Comparison of ENCODE assay signal across 10 cellular contexts in the genomic region with DNA sequence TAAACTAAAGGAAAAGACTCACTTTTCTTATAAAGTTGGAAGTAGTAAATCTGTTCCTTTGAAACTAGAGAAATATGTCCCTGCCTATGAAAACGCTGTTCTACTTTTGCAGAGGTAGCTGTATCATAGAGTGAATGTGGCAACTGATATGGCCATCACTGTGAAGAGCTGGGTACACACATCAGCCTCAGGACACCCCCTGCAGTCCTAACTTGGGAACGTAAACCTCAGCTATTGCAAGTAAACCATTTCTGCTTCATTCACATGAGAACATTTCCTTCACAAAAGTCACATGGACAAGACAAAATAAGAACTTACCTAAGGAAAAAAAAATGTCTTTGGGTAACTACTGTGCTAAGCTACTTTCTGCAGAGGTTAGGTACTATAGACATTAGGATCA.
DNase-seq lines count a peak whose midpoint lies in the region; ATAC-seq, FAIRE-seq and TF ChIP-seq lines count a peak whose summit lies in the region.
"Had no signal": no experiment of that assay in that cellular context is flagged by ENCODE, and none has a peak within 500 bp of the region (broad histone marks: within the 10 kb centered on the region; RNA-seq: fewer than 3 reads in every experiment).

No MANE protein-coding gene starts in this region.

- intact Hi-C loops in thyroid gland (cut with DNase I) (no loop called here), uterus (cut with DNase I; ENCODE audit: low total_unique reads) (no loop called here)

- no peaks in the 10 kb centered on the region for H4K20me1 ChIP-seq in keratinocyte (ENCODE audit: control insufficient read depth, extremely low read depth, insufficient read depth, low read length)

- ATAC-seq in WTC11 = peak; percentile 99
- no peak for ATAC-seq in GM21515 (IDR thresholded peaks at IDR 0.05; ENCODE audit: unreplicated experiment)

- H3K4me2 ChIP-seq in keratinocyte (ENCODE audit: control insufficient read depth, extremely low read depth, insufficient read depth, low read depth, low read length) = no peak overlapping the region

- peaks cover 16% of the 10 kb centered on the region for H3K4me1 Mint-ChIP-seq in WTC11
- H3K4me1 Mint-ChIP-seq: nephron had no signal

- H3K4me3 ChIP-seq in keratinocyte (ENCODE audit: control insufficient read depth in 2 of 3, extremely low read depth in 1 of 3, insufficient read depth in 2 of 3, low read depth in 1 of 3, low read length in 3 of 3) (no peak overlapping the region), thyroid gland (replicated peaks in 1 of 3) (no peak overlapping the region), uterus (no peak overlapping the region)

- H3K9me3 ChIP-seq in keratinocyte (ENCODE audit: control insufficient read depth, low read depth, low read length) (peaks cover 2% of the 10 kb centered on the region), thyroid gland (no peaks in the 10 kb centered on the region), uterus (no peaks in the 10 kb centered on the region)

- peaks cover 3% of the 10 kb centered on the region; the same call in 1 of the 2 replicates for H3K9me3 Mint-ChIP-seq in WTC11
- H3K9me3 Mint-ChIP-seq: nephron had no signal

- H3K9me1 ChIP-seq in keratinocyte (ENCODE audit: control insufficient read depth, extremely low read depth, insufficient read depth, low read length) = no peaks in the 10 kb centered on the region

- no peaks in the 10 kb centered on the region for H3K36me3 ChIP-seq in keratinocyte (ENCODE audit: control insufficient read depth in 2 of 2, extremely low read depth in 1 of 2, insufficient read depth in 2 of 2, low read length in 2 of 2)
- H3K36me3 ChIP-seq in thyroid gland = no peaks in the 10 kb centered on the region
- H3K36me3 ChIP-seq in uterus = no peaks in the 10 kb centered on the region

- no peak overlapping the region for H2AFZ ChIP-seq in keratinocyte (ENCODE audit: control insufficient read depth, low read length)

- TF ChIP-seq CTCF in WTC11 (IDR thresholded peaks at IDR 0.05) = no peak
- TF ChIP-seq CTCF in keratinocyte (optimal IDR thresholded peaks at IDR 0.05 in 1 of 3, IDR thresholded peaks at IDR 0.05 in 1 of 3, conservative IDR thresholded peaks at IDR 0.05 in 1 of 3; ENCODE audit: extremely low read depth in 1 of 3, insufficient read depth in 2 of 3, low read length in 3 of 3) = peak in 2 of 3 experiments; percentile 9 to 57
- TF ChIP-seq CTCF in thyroid gland (IDR thresholded peaks at IDR 0.05) = no peak
- no peak for TF ChIP-seq CTCF in uterus (IDR thresholded peaks at IDR 0.05)

- H3K79me2 ChIP-seq in keratinocyte (ENCODE audit: control insufficient read depth, insufficient read depth, low read length) = no peaks in the 10 kb centered on the region

- DNase-seq in D341Med (ENCODE audit: low spot score) (peak; percentile 34), HEK293T (ENCODE audit: extremely low spot score) (peak; percentile 38), WTC11 (ENCODE audit: low spot score) (peak; percentile 38), keratinocyte (ENCODE audit: low read depth, low spot score) (no peak), thyroid gland (no peak), SKM-1 treated with dmso at 0.1 percent for 144 hours (lab: John Stamatoyannopoulos, UW; ENCODE audit: unreplicated experiment) (no peak), uterus (no peak)

- H3K27ac ChIP-seq in keratinocyte (ENCODE audit: control insufficient read depth, insufficient read depth, low read length) (no peak overlapping the region), thyroid gland (no peak overlapping the region), uterus (no peak overlapping the region)

- POLR2A ChIA-PET in HEK293T (lab: Yijun Ruan, JAX) (no interaction called here), WTC11 (lab: Charles Lee) (no interaction called here)

- H3K27me3 Mint-ChIP-seq in WTC11 (ENCODE audit: low read depth) = no peaks in the 10 kb centered on the region
- H3K27me3 Mint-ChIP-seq: activated naive CD8-positive, alpha-beta T cell had no signal

- FAIRE-seq in keratinocyte (lab: Jason Lieb, UNC) = peak; percentile 5

- H3K4me1 ChIP-seq in keratinocyte (ENCODE audit: control insufficient read depth, extremely low read depth, insufficient read depth, low read length) = no peaks in the 10 kb centered on the region
- H3K4me1 ChIP-seq in thyroid gland = no peaks in the 10 kb centered on the region
- no peaks in the 10 kb centered on the region for H3K4me1 ChIP-seq in uterus

- CTCF ChIA-PET in HEK293T (lab: Yijun Ruan, JAX) = no interaction called here
- CTCF ChIA-PET in WTC11 (lab: Charles Lee) = interaction anchor here (0.6 to 1.1 kb wide), 7 partner anchors 16 to 432 kb away, joined by 3 to 6 read pairs (median 3); no protein-coding TSS in a partner anchor

- WGBS in thyroid gland, 2 donors = 43 to 50% methylated on average over 2 of the region's 2 CpGs

- no peaks in the 10 kb centered on the region for H3K27me3 ChIP-seq in keratinocyte (ENCODE audit: control insufficient read depth, extremely low read depth, insufficient read depth, low read length)
- H3K27me3 ChIP-seq in thyroid gland = no peaks in the 10 kb centered on the region
- H3K27me3 ChIP-seq in uterus = no peaks in the 10 kb centered on the region

- H3K36me3 Mint-ChIP-seq in WTC11 = 0 out of 2 replicates have a peak, but pooled peaks cover 2% of the 10 kb centered on the region
- H3K36me3 Mint-ChIP-seq: activated naive CD8-positive, alpha-beta T cell had no signal

- H3K9ac ChIP-seq in keratinocyte (ENCODE audit: control insufficient read depth, extremely low read depth, insufficient read depth, low read length) = no peak overlapping the region

- no peak overlapping the region for H3K4me3 Mint-ChIP-seq in WTC11
- H3K4me3 Mint-ChIP-seq: activated naive CD8-positive, alpha-beta T cell; nephron had no signal

- H3K27ac Mint-ChIP-seq in WTC11 = peak overlapping the region; percentile 45; the same call in 1 of the 2 replicates
- H3K27ac Mint-ChIP-seq: activated naive CD8-positive, alpha-beta T cell had no signal

- TF ChIP-seq POLR2A in thyroid gland (IDR thresholded peaks at IDR 0.05) (no peak), uterus (IDR thresholded peaks at IDR 0.05) (no peak)

- dilution Hi-C loops in keratinocyte (cut with MboI; ENCODE audit: extremely low pct_ligation_motif_present, low sequenced_read_pairs) = no loop called here

TF ChIP-seq in HEK293T, 16 proteins besides CTCF, POLR2A, EP300 and RAD21:
- TF ChIP-seq LEF1 (IDR thresholded peaks at IDR 0.05; ENCODE audit: borderline replicate concordance) (no peak), FOXK2 (IDR thresholded peaks at IDR 0.05) (no peak), ZNF384 (IDR thresholded peaks at IDR 0.05) (no peak), TARDBP (IDR thresholded peaks at IDR 0.05) (no peak), L3MBTL2 (conservative IDR thresholded peaks at IDR 0.05) (no peak), FOXM1 (IDR thresholded peaks at IDR 0.05; ENCODE audit: borderline replicate concordance) (no peak), CTBP1 (IDR thresholded peaks at IDR 0.05; ENCODE audit: borderline replicate concordance) (no peak), BHLHE40 (IDR thresholded peaks at IDR 0.05; ENCODE audit: borderline replicate concordance) (no peak), SP1 (IDR thresholded peaks at IDR 0.05) (no peak), NFRKB (IDR thresholded peaks at IDR 0.05) (no peak), ELF4 (IDR thresholded peaks at IDR 0.05) (no peak), SUZ12 (IDR thresholded peaks at IDR 0.05) (no peak), FOXA1 (IDR thresholded peaks at IDR 0.05) (no peak), HDGF (IDR thresholded peaks at IDR 0.05; ENCODE audit: borderline replicate concordance) (no peak), ARNT (IDR thresholded peaks at IDR 0.05) (no peak)
- TF ChIP-seq, protein P1, sequence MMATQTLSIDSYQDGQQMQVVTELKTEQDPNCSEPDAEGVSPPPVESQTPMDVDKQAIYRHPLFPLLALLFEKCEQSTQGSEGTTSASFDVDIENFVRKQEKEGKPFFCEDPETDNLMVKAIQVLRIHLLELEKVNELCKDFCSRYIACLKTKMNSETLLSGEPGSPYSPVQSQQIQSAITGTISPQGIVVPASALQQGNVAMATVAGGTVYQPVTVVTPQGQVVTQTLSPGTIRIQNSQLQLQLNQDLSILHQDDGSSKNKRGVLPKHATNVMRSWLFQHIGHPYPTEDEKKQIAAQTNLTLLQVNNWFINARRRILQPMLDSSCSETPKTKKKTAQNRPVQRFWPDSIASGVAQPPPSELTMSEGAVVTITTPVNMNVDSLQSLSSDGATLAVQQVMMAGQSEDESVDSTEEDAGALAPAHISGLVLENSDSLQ (IDR thresholded peaks at IDR 0.05) = no peak

TF ChIP-seq in WTC11, 78 proteins besides CTCF, POLR2A, EP300 and RAD21 (continues in another document):
- TF ChIP-seq TP53 (CRISPR knock-in tag; IDR thresholded peaks at IDR 0.05) (no peak), ZNF416 (CRISPR knock-in tag; IDR thresholded peaks at IDR 0.05) (no peak)
- TF ChIP-seq, protein P2, sequence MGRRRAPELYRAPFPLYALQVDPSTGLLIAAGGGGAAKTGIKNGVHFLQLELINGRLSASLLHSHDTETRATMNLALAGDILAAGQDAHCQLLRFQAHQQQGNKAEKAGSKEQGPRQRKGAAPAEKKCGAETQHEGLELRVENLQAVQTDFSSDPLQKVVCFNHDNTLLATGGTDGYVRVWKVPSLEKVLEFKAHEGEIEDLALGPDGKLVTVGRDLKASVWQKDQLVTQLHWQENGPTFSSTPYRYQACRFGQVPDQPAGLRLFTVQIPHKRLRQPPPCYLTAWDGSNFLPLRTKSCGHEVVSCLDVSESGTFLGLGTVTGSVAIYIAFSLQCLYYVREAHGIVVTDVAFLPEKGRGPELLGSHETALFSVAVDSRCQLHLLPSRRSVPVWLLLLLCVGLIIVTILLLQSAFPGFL (CRISPR knock-in tag; IDR thresholded peaks at IDR 0.05; ENCODE audit: borderline replicate concordance) = no peak

Comparison
In these comparisons a context has a peak if more than half of its experiments do, and no peak if none do; other contexts are left out.
1. DNase-seq: peak in D341Med (single experiment), HEK293T (single experiment) and WTC11 (single experiment); none in keratinocyte (single experiment), thyroid gland (0 of 2), SKM-1 treated with dmso at 0.1 percent for 144 hours (single experiment) and uterus (0 of 2).
2. CTCF ChIP-seq: peak in keratinocyte (2 of 3); none in WTC11 (single experiment), thyroid gland (0 of 6) and uterus (0 of 4).